Comparison of ENCODE assay signal across 26 cellular contexts in the genomic region with DNA sequence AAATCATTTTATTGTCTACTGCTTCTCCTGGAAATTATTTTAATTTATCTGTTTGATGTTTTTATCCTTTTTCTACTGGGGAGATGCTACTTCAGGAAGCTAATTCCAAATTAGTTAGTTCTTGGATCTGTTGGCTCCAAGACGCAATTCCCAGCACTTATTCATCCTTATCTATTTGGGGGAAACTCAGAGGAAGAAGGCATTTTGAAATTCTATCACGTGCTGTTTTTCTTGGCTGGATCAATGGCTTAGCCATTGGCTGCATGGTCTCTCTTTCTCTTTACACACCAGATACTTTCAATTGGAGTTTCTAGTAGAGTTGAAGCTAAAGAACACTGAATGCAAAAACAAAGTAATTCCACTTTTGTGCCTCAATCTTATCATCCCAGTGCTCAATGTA.
DNase-seq lines count a peak whose midpoint lies in the region; ATAC-seq and TF ChIP-seq lines count a peak whose summit lies in the region.
"Had no signal": no experiment of that assay in that cellular context is flagged by ENCODE, and none has a peak within 500 bp of the region (broad histone marks: within the 10 kb centered on the region; RNA-seq: fewer than 3 reads in every experiment).

No MANE protein-coding gene starts in this region.

- no peak for TF ChIP-seq EP300 in transverse colon (IDR thresholded peaks at IDR 0.05; ENCODE audit: low read depth)

- ATAC-seq in GM21447 (IDR thresholded peaks at IDR 0.05; ENCODE audit: unreplicated experiment): no peak
- ATAC-seq: gastroesophageal sphincter; stimulated activated effector memory CD8-positive, alpha-beta T cell treated with anti-CD3 and anti-CD28 coated beads, Interleukin-12 subunit alpha, Interleukin-12 subunit beta, amount 100 ng/mL, for 72 hours had no signal

- H3K27me3 ChIP-seq in transverse colon: no peaks in the 10 kb centered on the region
- H3K27me3 ChIP-seq in WERI-Rb-1 (ENCODE audit: insufficient read depth, low read depth, severe bottlenecking): no peaks in the 10 kb centered on the region
- H3K27me3 ChIP-seq: gastroesophageal sphincter had no signal

- TF ChIP-seq POLR2A in transverse colon (IDR thresholded peaks at IDR 0.05): no peak

- TF ChIP-seq CTCF in fibroblast of mammary gland (conservative IDR thresholded peaks at IDR 0.05; ENCODE audit: control insufficient read depth, insufficient read depth, low read depth, low read length) (no peak), transverse colon (IDR thresholded peaks at IDR 0.05) (no peak), WERI-Rb-1 (IDR thresholded peaks at IDR 0.05; ENCODE audit: low read depth, low read length) (no peak)

- H3K27ac ChIP-seq in transverse colon: no peak overlapping the region
- no peak overlapping the region for H3K27ac ChIP-seq in WERI-Rb-1
- H3K27ac ChIP-seq: gastroesophageal sphincter, HL-60, neutrophil, thoracic aorta had no signal

- in situ Hi-C loops in transverse colon (cut with MboI; ENCODE audit: low pct_ligation_motif_present in 1 of 4, low pct_unique_long_range_greater_than_20kb in 1 of 4, low sequenced_read_pairs in 3 of 4): no loop called here

- DNase-seq in EL: peak; percentile 28
- peak; percentile 42 for DNase-seq in RPMI7951 (ENCODE audit: low read depth)
- DNase-seq in fibroblast of mammary gland (ENCODE audit: low read depth): peak; percentile 73
- peak; percentile 20 to 60 for DNase-seq in lung microvascular endothelial cell (ENCODE audit: low read depth in 2 of 2)
- no peak for DNase-seq in transverse colon
- DNase-seq in WERI-Rb-1: no peak
- no peak for DNase-seq in NOMO-1 (lab: John Stamatoyannopoulos, UW; ENCODE audit: unreplicated experiment in 2 of 2)
- DNase-seq: activated CD4-positive, alpha-beta T cell treated with anti-CD3 and anti-CD28 coated beads, Interleukin-2, amount 50 U/mL, for 48 hours; activated CD4-positive, CD25-positive, alpha-beta regulatory T cell; activated CD8-positive, alpha-beta memory T cell treated with anti-CD3 and anti-CD28 coated beads, Interleukin-2, amount 50 U/mL, for 4 hours; anterior cingulate cortex; C1 segment of cervical spinal cord; Caco-2; DMS79 treated with DMSO at 0.1 percent for 48 hours; NCI-H1105; NCI-H2029; NCI-H345; NCI-H748 treated with DMSO at 0.1 percent for 48 hours; SHP77 treated with DMSO at 0.1 percent for 48 hours had no signal

- H3K4me1 ChIP-seq in transverse colon: no peaks in the 10 kb centered on the region
- H3K4me1 ChIP-seq: Caco-2, gastroesophageal sphincter had no signal

- intact Hi-C loops in transverse colon (cut with DNase I; ENCODE audit: low total_unique reads): no loop called here

- no peaks in the 10 kb centered on the region for H3K9me3 ChIP-seq in transverse colon
- no peaks in the 10 kb centered on the region for H3K9me3 ChIP-seq in WERI-Rb-1 (ENCODE audit: severe bottlenecking)
- H3K9me3 ChIP-seq: Caco-2, gastroesophageal sphincter, HAP-1, neutrophil, thoracic aorta had no signal

- WGBS in transverse colon (ENCODE audit: low coverage in 1 of 2), 2 donors: 71 to 73% methylated on average over 2 of the region's 2 CpGs

- H3K4me3 ChIP-seq in fibroblast of mammary gland (ENCODE audit: control insufficient read depth, low read depth, low read length) (no peak overlapping the region), transverse colon (no peak overlapping the region), WERI-Rb-1 (ENCODE audit: low read depth, low read length) (no peak overlapping the region)
- H3K4me3 ChIP-seq: gastroesophageal sphincter, HAP-1, thoracic aorta had no signal

- H3K36me3 ChIP-seq in transverse colon (no peaks in the 10 kb centered on the region), WERI-Rb-1 (no peaks in the 10 kb centered on the region)
- H3K36me3 ChIP-seq: gastroesophageal sphincter, HAP-1, neutrophil, thoracic aorta had no signal

Comparison
In these comparisons a context has a peak if more than half of its experiments do, and no peak if none do; other contexts are left out.
1. DNase-seq: peak in EL (single experiment), RPMI7951 (single experiment), fibroblast of mammary gland (single experiment) and lung microvascular endothelial cell (2 of 2); none in transverse colon (single experiment), WERI-Rb-1 (single experiment) and NOMO-1 (0 of 2).